In genomic region chr4:27048350-27049100, GRCh38 we compare ENCODE assay signal across 8 cellular contexts.
A peak's percentile ranks its signal among the peaks of the same experiment; 100 is the strongest.
DNase-seq lines count a peak whose midpoint lies in the region; ATAC-seq and TF ChIP-seq lines count a peak whose summit lies in the region.

No MANE protein-coding gene starts in this region.

- peaks cover 77% of the 10 kb centered on the region for H3K27me3 Mint-ChIP-seq in T-helper 17 cell

- TF ChIP-seq CTCF in RWPE2 (IDR thresholded peaks at IDR 0.05; ENCODE audit: poor library complexity, severe bottlenecking) (peak; percentile 86), esophagus squamous epithelium (IDR thresholded peaks at IDR 0.05) (peak; percentile 60 to 83 (median 70)), ovary (IDR thresholded peaks at IDR 0.05) (peak; percentile 48 to 67 (median 57))

- H3K36me3 ChIP-seq in RWPE2 (ENCODE audit: low read depth) = no peaks in the 10 kb centered on the region
- H3K36me3 ChIP-seq in esophagus squamous epithelium = no peaks in the 10 kb centered on the region
- no peaks in the 10 kb centered on the region for H3K36me3 ChIP-seq in ovary

- TF ChIP-seq POLR2A in esophagus squamous epithelium (IDR thresholded peaks at IDR 0.05) = no peak
- no peak for TF ChIP-seq POLR2A in ovary (IDR thresholded peaks at IDR 0.05)

- peaks cover 4% of the 10 kb centered on the region for H3K4me1 Mint-ChIP-seq in T-helper 17 cell

- intact Hi-C loops in esophagus squamous epithelium (cut with DNase I) (no loop called here), ovary (cut with DNase I) (loop anchor here in 1 of 4 donors (10.0 kb wide), 1 partner anchor 436 kb away; no protein-coding TSS in a partner anchor)

- H3K27me3 ChIP-seq in RWPE2 (ENCODE audit: insufficient read depth, poor library complexity, severe bottlenecking) (peaks cover 15% of the 10 kb centered on the region), esophagus squamous epithelium (peaks cover 0 to 67% (median 0%) of the 10 kb centered on the region in 4 donors), ovary (no peaks in the 10 kb centered on the region)

- H3K9me3 ChIP-seq in RWPE2 (ENCODE audit: severe bottlenecking) = no peaks in the 10 kb centered on the region
- no peaks in the 10 kb centered on the region for H3K9me3 ChIP-seq in esophagus squamous epithelium
- no peaks in the 10 kb centered on the region for H3K9me3 ChIP-seq in ovary
- H3K9me3 ChIP-seq in T-helper 17 cell (ENCODE audit: control insufficient read depth, low read length, poor library complexity, severe bottlenecking) = no peaks in the 10 kb centered on the region

- DNase-seq in NCI-H1092 treated with DMSO at 0.1 percent for 48 hours (lab: John Stamatoyannopoulos, UW) (peak; percentile 68), NCI-H1092 (lab: John Stamatoyannopoulos, UW) (no peak), HuH-7 (ENCODE audit: low spot score) (peak; percentile 68), RWPE2 (ENCODE audit: low spot score) (no peak), esophagus squamous epithelium (lab: John Stamatoyannopoulos, UW) (no peak), ovary (no peak), T-helper 17 cell (no peak)

- no peak for ATAC-seq in RWPE2 (ENCODE audit: low read depth)
- ATAC-seq in HG03108 (IDR thresholded peaks at IDR 0.05; ENCODE audit: unreplicated experiment) = no peak
- no peak for ATAC-seq in T-helper 17 cell

- peak overlapping the region; percentile 11 for H3K4me3 ChIP-seq in RWPE2 (ENCODE audit: severe bottlenecking)
- peak overlapping the region in 2 of 4 donors; percentile 28 to 48 for H3K4me3 ChIP-seq in esophagus squamous epithelium
- no peak overlapping the region for H3K4me3 ChIP-seq in ovary

- no peak for TF ChIP-seq EP300 in ovary (IDR thresholded peaks at IDR 0.05)

- H3K36me3 Mint-ChIP-seq in T-helper 17 cell (ENCODE audit: low read depth) = no peaks in the 10 kb centered on the region

- H3K4me1 ChIP-seq in RWPE2 (ENCODE audit: insufficient read depth, poor library complexity, severe bottlenecking) = no peaks in the 10 kb centered on the region
- peaks cover 0 to 9% (median 0%) of the 10 kb centered on the region in 3 donors for H3K4me1 ChIP-seq in esophagus squamous epithelium
- no peaks in the 10 kb centered on the region for H3K4me1 ChIP-seq in ovary (ENCODE audit: insufficient read depth)

- H3K27ac Mint-ChIP-seq in T-helper 17 cell = no peak overlapping the region

- 18 to 19% methylated on average over 17 of the region's 17 CpGs for WGBS in esophagus squamous epithelium, 2 donors
- 1 to 4% (median 2%) methylated on average over 17 of the region's 17 CpGs for WGBS in ovary, 3 donors

- H3K4me3 Mint-ChIP-seq in T-helper 17 cell = no peak overlapping the region

- no peak overlapping the region for H3K27ac ChIP-seq in RWPE2 (ENCODE audit: poor library complexity, severe bottlenecking)
- no peak overlapping the region for H3K27ac ChIP-seq in esophagus squamous epithelium
- no peak overlapping the region for H3K27ac ChIP-seq in ovary

Comparison
In these comparisons a context has a peak if more than half of its experiments do, and no peak if none do; other contexts are left out.
1. DNase-seq: peak in NCI-H1092 treated with DMSO at 0.1 percent for 48 hours (single experiment) and HuH-7 (single experiment); none in NCI-H1092 (single experiment), RWPE2 (single experiment), esophagus squamous epithelium (single experiment), ovary (0 of 5) and T-helper 17 cell (0 of 3).
2. Peak in every context shown above with its lines, with median percentiles within 50 percentile points of each other: CTCF ChIP-seq.